In the genomic region with DNA sequence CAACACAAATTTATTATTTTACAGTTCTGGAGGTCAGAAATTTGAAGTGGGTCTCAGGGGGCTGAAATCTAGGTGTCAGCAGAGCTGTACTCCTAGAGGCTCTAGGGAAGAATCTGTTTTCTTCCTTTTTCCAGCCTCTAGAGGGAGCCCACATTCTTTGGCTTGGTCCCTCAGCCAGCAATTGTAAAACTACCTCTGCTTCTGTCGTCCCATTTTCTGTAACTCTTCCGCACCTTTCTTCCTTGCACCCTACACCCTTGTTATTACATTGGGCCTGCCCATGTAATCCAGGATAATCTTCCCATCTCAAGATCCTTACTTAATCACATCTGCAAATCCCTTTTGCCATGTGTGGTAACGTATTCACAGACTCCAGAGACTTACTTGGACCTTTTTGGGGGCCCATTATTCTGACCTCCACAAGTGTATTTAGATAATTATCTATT, we compare ENCODE assay signal across 8 cellular contexts. TPM values are rescaled to one million over a fixed set of nuclear protein-coding genes. Genes with fewer than 3 reads are reported as not detected.
DNase-seq lines count a peak whose midpoint lies in the region; ATAC-seq and TF ChIP-seq lines count a peak whose summit lies in the region.

No MANE protein-coding gene starts in this region.

- peaks cover 21 to 25% of the 10 kb centered on the region in 2 donors for H3K27me3 Mint-ChIP-seq in stimulated activated naive B cell treated with anti-CD40 and anti-IgM and Interleukin-4, amounts not matched to agents 10 μg/mL and 1 μg/mL and 100 μg/mL, for 72 hours

- WGBS in right lobe of liver (ENCODE audit: insufficient coverage, low coverage, low lambda C conversion rate, missing lambda C conversion rate): 15% methylated on average over 3 of the region's 3 CpGs

- TF ChIP-seq CTCF in GM12865 (IDR thresholded peaks at IDR 0.05; ENCODE audit: insufficient read depth, low read depth, low read length, missing control alignments) (peak; percentile 81), right lobe of liver (IDR thresholded peaks at IDR 0.05) (peak; percentile 80 to 89 (median 84))

- intact Hi-C loops in right lobe of liver (cut with DNase I): loop anchor here in 1 of 2 donors (10.0 kb wide), 1 partner anchor 61 kb away; the partner anchor contains the start of gene S100A10

- peaks cover 0 to 16% (median 0%) of the 10 kb centered on the region in 4 donors for H3K4me1 ChIP-seq in right lobe of liver

- no peaks in the 10 kb centered on the region for H3K36me3 ChIP-seq in right lobe of liver

- DNase-seq in A172 (ENCODE audit: low spot score) (peak; percentile 75), GM12865 (ENCODE audit: low read depth) (peak; percentile 64), NCI-H2081 (lab: John Stamatoyannopoulos, UW) (peak; percentile 63 to 71), T1000 (lab: John Stamatoyannopoulos, UW) (peak; percentile 34), dedifferentiated amniotic fluid mesenchymal stem cell (ENCODE audit: extremely low spot score) (peak; percentile 67), right lobe of liver (no peak)
- peak; percentile 23 for DNase-seq in stimulated activated naive B cell treated with anti-CD40 and anti-IgM and Interleukin-4, amounts not matched to agents 10 μg/mL and 1 μg/mL and 100 μg/mL, for 72 hours

- ATAC-seq in right lobe of liver (peak; percentile 94 to 96 (median 95)), HG03439 (IDR thresholded peaks at IDR 0.05; ENCODE audit: unreplicated experiment) (no peak)
- ATAC-seq in stimulated activated naive B cell treated with anti-CD40 and anti-IgM and Interleukin-4, amounts not matched to agents 10 μg/mL and 1 μg/mL and 100 μg/mL, for 72 hours (replicated peaks): peak; percentile 84 to 88

- no peak overlapping the region for H3K27ac Mint-ChIP-seq in stimulated activated naive B cell treated with anti-CD40 and anti-IgM and Interleukin-4, amounts not matched to agents 10 μg/mL and 1 μg/mL and 100 μg/mL, for 72 hours

- no peaks in the 10 kb centered on the region for H3K36me3 Mint-ChIP-seq in stimulated activated naive B cell treated with anti-CD40 and anti-IgM and Interleukin-4, amounts not matched to agents 10 μg/mL and 1 μg/mL and 100 μg/mL, for 72 hours

- H3K27me3 ChIP-seq in right lobe of liver: no peaks in the 10 kb centered on the region

- H3K9me3 ChIP-seq in right lobe of liver: no peaks in the 10 kb centered on the region

- no peak for TF ChIP-seq POLR2A in right lobe of liver (IDR thresholded peaks at IDR 0.05)

- no peak overlapping the region for H3K4me3 Mint-ChIP-seq in stimulated activated naive B cell treated with anti-CD40 and anti-IgM and Interleukin-4, amounts not matched to agents 10 μg/mL and 1 μg/mL and 100 μg/mL, for 72 hours

- no peaks in the 10 kb centered on the region for H3K9me3 Mint-ChIP-seq in stimulated activated naive B cell treated with anti-CD40 and anti-IgM and Interleukin-4, amounts not matched to agents 10 μg/mL and 1 μg/mL and 100 μg/mL, for 72 hours

- peaks cover 2 to 7% of the 10 kb centered on the region in 2 donors for H3K4me1 Mint-ChIP-seq in stimulated activated naive B cell treated with anti-CD40 and anti-IgM and Interleukin-4, amounts not matched to agents 10 μg/mL and 1 μg/mL and 100 μg/mL, for 72 hours

- H3K27ac ChIP-seq in right lobe of liver: no peak overlapping the region

- no peak overlapping the region for H3K4me3 ChIP-seq in GM12865 (ENCODE audit: low read depth, low read length)
- H3K4me3 ChIP-seq in right lobe of liver: no peak overlapping the region

RNA-seq across cellular contexts. Expression of gene THEM4, which starts 24.8 kb away (rescaled TPM):
- total RNA-seq in A172 (2014; rRNA removed; shearing (Covaris generic)): 9.5 and 11.2 TPM in 2 replicates
- total RNA-seq in right lobe of liver: 10 to 100 TPM in 2 of 6 experiments, 1 to 10 TPM in 4; 8.5 to 19.1 (median 9.2) TPM

RNA-seq across cellular contexts. Expression of gene S100A10, which starts 59.6 kb away (rescaled TPM):
- total RNA-seq in A172 (2014; rRNA removed; shearing (Covaris generic)): 760 and 801 TPM in 2 replicates
- 100 to 1,000 TPM in 1 of 6 experiments, 10 to 100 TPM in 5; 48.5 to 192 (median 61.7) TPM for total RNA-seq in right lobe of liver

Comparison
In these comparisons a context has a peak if more than half of its experiments do, and no peak if none do; other contexts are left out.
1. DNase-seq: peak in A172 (single experiment), GM12865 (single experiment), NCI-H2081 (2 of 2), T1000 (single experiment), dedifferentiated amniotic fluid mesenchymal stem cell (single experiment) and stimulated activated naive B cell treated with anti-CD40 and anti-IgM and Interleukin-4, amounts not matched to agents 10 μg/mL and 1 μg/mL and 100 μg/mL, for 72 hours (single experiment); none in right lobe of liver (0 of 3).